In genomic region chr10:129344956-129345355, GRCh38 we compare ENCODE assay signal across 20 cellular contexts.
A peak's percentile ranks its signal among the peaks of the same experiment; 100 is the strongest.
DNase-seq lines count a peak whose midpoint lies in the region; ATAC-seq and TF ChIP-seq lines count a peak whose summit lies in the region.
"Had no signal": no experiment of that assay in that cellular context is flagged by ENCODE, and none has a peak within 500 bp of the region (broad histone marks: within the 10 kb centered on the region; RNA-seq: fewer than 3 reads in every experiment).

No MANE protein-coding gene starts in this region.

- H3K4me1 Mint-ChIP-seq in T-helper 17 cell: no peaks in the 10 kb centered on the region
- H3K4me1 Mint-ChIP-seq: CD14-positive monocyte; CD4-positive, alpha-beta memory T cell; CD4-positive, CD25-positive, alpha-beta regulatory T cell; CD8-positive, alpha-beta memory T cell had no signal

- BruUV-seq in A673 (replicated peaks; lab: Mats Ljungman, UMichigan): no TSS peak

- intact Hi-C loops in A673 (cut with micrococcal nuclease; ENCODE audit: unreplicated experiment): no loop called here

- H2AFZ ChIP-seq in neuronal stem cell (ENCODE audit: low read length): no peak overlapping the region

- peak overlapping the region; percentile 37 for H3K27ac ChIP-seq in A673 (ENCODE audit: low read depth, low read length, poor library complexity, severe bottlenecking)
- no peak overlapping the region for H3K27ac ChIP-seq in neuronal stem cell (replicated peaks; ENCODE audit: low read length)
- H3K27ac ChIP-seq: 22Rv1, A549, BLaER1 had no signal

- ATAC-seq in T-helper 17 cell (no peak), HG03354 (IDR thresholded peaks at IDR 0.05; ENCODE audit: poor library complexity, severe bottlenecking, unreplicated experiment) (no peak)
- ATAC-seq: A549 had no signal

- no peaks in the 10 kb centered on the region for H3K79me1 ChIP-seq in neuronal stem cell (ENCODE audit: low read depth, low read length)

- H3K9me3 ChIP-seq in A673 (ENCODE audit: low read depth, low read length, poor library complexity, severe bottlenecking) (no peaks in the 10 kb centered on the region), T-helper 17 cell (ENCODE audit: control insufficient read depth, low read length, poor library complexity, severe bottlenecking) (no peaks in the 10 kb centered on the region), neuronal stem cell (replicated peaks in 1 of 2; ENCODE audit: control insufficient read depth in 2 of 2, insufficient read depth in 1 of 2, low read depth in 1 of 2, low read length in 2 of 2) (peaks cover 0 to 4% of the 10 kb centered on the region in 2 donors)
- H3K9me3 ChIP-seq: A549, BE2C had no signal

- DNase-seq in A673 (ENCODE audit: low spot score) (no peak), T-helper 17 cell (no peak), left kidney (ENCODE audit: low read depth, low spot score) (peak; percentile 85), neuronal stem cell (ENCODE audit: low spot score) (no peak), retina (no peak), SW 1271 (lab: John Stamatoyannopoulos, UW) (no peak)
- DNase-seq: ACHN; BE2C; C1 segment of cervical spinal cord; CD4-positive, alpha-beta memory T cell; CD4-positive, CD25-positive, alpha-beta regulatory T cell; CD8-positive, alpha-beta memory T cell; COR-L47; DMS79 treated with DMSO at 0.1 percent for 48 hours; GF-D8 had no signal

- no peak overlapping the region for H3K23ac ChIP-seq in neuronal stem cell (ENCODE audit: low read depth, low read length, poor library complexity)

- peak overlapping the region; percentile 41 for H3K27ac Mint-ChIP-seq in T-helper 17 cell
- H3K27ac Mint-ChIP-seq: CD4-positive, alpha-beta memory T cell; CD8-positive, alpha-beta memory T cell had no signal

- no peaks in the 10 kb centered on the region for H3K36me3 ChIP-seq in A673 (ENCODE audit: insufficient read depth, low read length, poor library complexity, severe bottlenecking)
- no peaks in the 10 kb centered on the region for H3K36me3 ChIP-seq in neuronal stem cell (replicated peaks in 1 of 2; ENCODE audit: control insufficient read depth in 2 of 2, insufficient read depth in 2 of 2, low read length in 2 of 2)
- H3K36me3 ChIP-seq: BE2C, BLaER1 had no signal

- no peak overlapping the region for H3K4ac ChIP-seq in neuronal stem cell (ENCODE audit: low read length)

- POLR2A ChIA-PET in A673 (lab: Charles Lee; ENCODE audit: low non-redundant PET): no interaction called here

- no peak overlapping the region for H2BK5ac ChIP-seq in neuronal stem cell (ENCODE audit: low read length)

- H3K9ac ChIP-seq in neuronal stem cell (ENCODE audit: low read depth, low read length, poor library complexity): no peak overlapping the region
- H3K9ac ChIP-seq: BLaER1 had no signal

- no peak overlapping the region for H2BK120ac ChIP-seq in neuronal stem cell (ENCODE audit: low read depth, low read length)

- H3K4me3 Mint-ChIP-seq in T-helper 17 cell: no peak overlapping the region
- H3K4me3 Mint-ChIP-seq: CD14-positive monocyte; CD4-positive, alpha-beta memory T cell; CD4-positive, CD25-positive, alpha-beta regulatory T cell; CD8-positive, alpha-beta memory T cell had no signal

- WGBS in neuronal stem cell (ENCODE audit: extremely low coverage in 2 of 2, insufficient read length in 2 of 2, insufficient replicate concordance in 1 of 2), 2 donors: no CpG with 5 or more reads among the region's 7 CpGs

- no peak overlapping the region for H2AK5ac ChIP-seq in neuronal stem cell (ENCODE audit: low read depth, low read length)

- no peaks in the 10 kb centered on the region for H3K36me3 Mint-ChIP-seq in T-helper 17 cell (ENCODE audit: low read depth)
- H3K36me3 Mint-ChIP-seq: CD14-positive monocyte; CD4-positive, alpha-beta memory T cell; CD4-positive, CD25-positive, alpha-beta regulatory T cell; CD8-positive, alpha-beta memory T cell had no signal

- H3K27me3 ChIP-seq in A673 (replicated peaks; ENCODE audit: insufficient read depth, low read depth, low read length, poor library complexity) (no peaks in the 10 kb centered on the region), neuronal stem cell (ENCODE audit: control insufficient read depth in 3 of 3, insufficient read depth in 3 of 3, low read depth in 1 of 3, low read length in 3 of 3) (no peaks in the 10 kb centered on the region)
- H3K27me3 ChIP-seq: BE2C, BLaER1 had no signal

- H2BK12ac ChIP-seq in neuronal stem cell (ENCODE audit: low read length): no peak overlapping the region

- H2BK15ac ChIP-seq in neuronal stem cell (ENCODE audit: low read length): no peak overlapping the region

- H4K8ac ChIP-seq in neuronal stem cell (ENCODE audit: low read depth, low read length): no peak overlapping the region

- H3K4me3 ChIP-seq in A673 (ENCODE audit: low read depth, low read length, poor library complexity, severe bottlenecking): no peak overlapping the region
- H3K4me3 ChIP-seq in neuronal stem cell (ENCODE audit: low read length in 2 of 2): no peak overlapping the region
- H3K4me3 ChIP-seq: A549, BLaER1 had no signal

- H3K4me1 ChIP-seq in A673 (ENCODE audit: insufficient read depth, low read length, poor library complexity, severe bottlenecking): peaks cover 7% of the 10 kb centered on the region
- H3K4me1 ChIP-seq in neuronal stem cell (ENCODE audit: control insufficient read depth in 2 of 2, insufficient read depth in 1 of 2, low read depth in 1 of 2, low read length in 2 of 2): peaks cover 0 to 3% of the 10 kb centered on the region in 2 donors
- H3K4me1 ChIP-seq: A549, BE2C, BLaER1 had no signal

- no peak for TF ChIP-seq CTCF in A673 (conservative IDR thresholded peaks at IDR 0.05; ENCODE audit: low read depth, low read length)

- H3K4me2 ChIP-seq in neuronal stem cell (ENCODE audit: insufficient read depth, low read length, poor library complexity, severe bottlenecking): no peak overlapping the region
- H3K4me2 ChIP-seq: A549, BLaER1 had no signal

- CTCF ChIA-PET in A673 (lab: Charles Lee): no interaction called here

- H4K91ac ChIP-seq in neuronal stem cell (ENCODE audit: low read depth, low read length, poor library complexity): no peak overlapping the region

- no peak overlapping the region for H3K14ac ChIP-seq in neuronal stem cell (ENCODE audit: low read length)

- peak overlapping the region; percentile 65 for H3K18ac ChIP-seq in neuronal stem cell (ENCODE audit: low read length)

- H3K27me3 Mint-ChIP-seq in T-helper 17 cell: peaks cover 20% of the 10 kb centered on the region
